9 cellular contexts compared by ENCODE assay signal in genomic region chr12:67826946-67827719, GRCh38.
DNase-seq lines count a peak whose midpoint lies in the region; ATAC-seq, FAIRE-seq and TF ChIP-seq lines count a peak whose summit lies in the region.
"Had no signal": no experiment of that assay in that cellular context is flagged by ENCODE, and none has a peak within 500 bp of the region (broad histone marks: within the 10 kb centered on the region; RNA-seq: fewer than 3 reads in every experiment).

No MANE protein-coding gene starts in this region.

- CTCF ChIA-PET in CD4-positive, alpha-beta T cell (lab: Charles Lee), result no interaction called here

- peak; percentile 51 for FAIRE-seq in HTR-8/SVneo (lab: Jason Lieb, UNC)

- H3K36me3 ChIP-seq in brain microvascular endothelial cell (replicated peaks), result no peaks in the 10 kb centered on the region

- intact Hi-C loops in CD4-positive, alpha-beta T cell (cut with DNase I, micrococcal nuclease), result no loop called here

- H3K4me3 Mint-ChIP-seq in CD4-positive, alpha-beta T cell, result no peak overlapping the region

- H3K4me3 ChIP-seq in brain microvascular endothelial cell (ENCODE audit: low read depth, low read length), result peak overlapping the region; percentile 50

- no peaks in the 10 kb centered on the region for H3K27me3 ChIP-seq in brain microvascular endothelial cell (replicated peaks)
- H3K27me3 ChIP-seq in CD4-positive, alpha-beta T cell (ENCODE audit: control insufficient read depth, insufficient read depth, low read length), result no peaks in the 10 kb centered on the region

- in situ Hi-C loops in brain microvascular endothelial cell (cut with HindIII; ENCODE audit: low pct_ligation_motif_present, low sequenced_read_pairs), result no loop called here

- H3K27ac ChIP-seq in brain microvascular endothelial cell, result peak overlapping the region; percentile 95
- no peak overlapping the region for H3K27ac ChIP-seq in CD4-positive, alpha-beta T cell (ENCODE audit: low read depth, low read length)

- POLR2A ChIA-PET in CD4-positive, alpha-beta T cell (lab: Charles Lee), result no interaction called here

- H3K27me3 Mint-ChIP-seq in CD4-positive, alpha-beta T cell, result no peaks in the 10 kb centered on the region

- H3K9me3 Mint-ChIP-seq in CD4-positive, alpha-beta T cell, result no peaks in the 10 kb centered on the region

- no peak for ATAC-seq in HG02885 (IDR thresholded peaks at IDR 0.05; ENCODE audit: poor library complexity, unreplicated experiment)
- ATAC-seq in GM19463 (IDR thresholded peaks at IDR 0.05; ENCODE audit: unreplicated experiment), result no peak
- no peak for ATAC-seq in CD4-positive, alpha-beta T cell (ENCODE audit: poor library complexity)

- no peak for TF ChIP-seq CTCF in brain microvascular endothelial cell (IDR thresholded peaks at IDR 0.05; ENCODE audit: low read depth, low read length, missing control alignments)
- TF ChIP-seq CTCF in CD4-positive, alpha-beta T cell (IDR thresholded peaks at IDR 0.05), result no peak

- no peak overlapping the region for H3K27ac Mint-ChIP-seq in CD4-positive, alpha-beta T cell

- H3K4me1 Mint-ChIP-seq in CD4-positive, alpha-beta T cell (ENCODE audit: low read depth), result peaks cover 14% of the 10 kb centered on the region

- no peaks in the 10 kb centered on the region for H3K9me3 ChIP-seq in CD4-positive, alpha-beta T cell (ENCODE audit: control insufficient read depth, low read length)

- H3K36me3 Mint-ChIP-seq in CD4-positive, alpha-beta T cell (ENCODE audit: low read depth), result no peaks in the 10 kb centered on the region

- DNase-seq in HTR-8/SVneo (ENCODE audit: insufficient read length, low spot score), result no peak
- DNase-seq in brain microvascular endothelial cell, result peak; percentile 53
- DNase-seq in kidney tubule cell (ENCODE audit: low spot score), result peak; percentile 20
- DNase-seq in stromal cell of bone marrow (ENCODE audit: low read depth), result peak; percentile 30
- DNase-seq in cerebellar nuclear complex (lab: John Stamatoyannopoulos, UW), result no peak
- no peak for DNase-seq in CD4-positive, alpha-beta T cell
- DNase-seq: NCI-H446 had no signal

Comparison
In these comparisons a context has a peak if more than half of its experiments do, and no peak if none do; other contexts are left out.
1. DNase-seq: peak in brain microvascular endothelial cell (single experiment), kidney tubule cell (single experiment) and stromal cell of bone marrow (single experiment); none in HTR-8/SVneo (single experiment), cerebellar nuclear complex (0 of 2) and CD4-positive, alpha-beta T cell (0 of 10).